Comparison of ENCODE assay signal across 9 cellular contexts in the genomic region with DNA sequence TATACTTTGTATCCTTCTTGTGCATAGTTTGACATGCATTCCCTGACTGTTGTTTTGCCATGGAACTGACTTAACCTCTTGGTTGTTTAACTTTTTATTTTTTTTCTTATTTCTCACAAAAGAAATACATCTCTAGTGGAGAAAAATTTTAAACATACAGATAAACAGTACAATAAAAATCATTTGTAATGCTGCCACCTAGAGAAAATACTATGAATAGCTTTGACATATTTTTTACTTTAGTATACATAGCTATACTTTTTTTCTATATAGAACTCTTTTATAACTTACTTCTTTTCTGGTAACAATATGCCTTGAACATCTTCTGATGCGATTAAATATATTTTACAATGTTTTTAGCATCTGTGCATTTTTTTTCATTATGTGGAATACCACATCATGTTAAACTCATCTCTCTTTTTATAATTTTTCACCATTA.
A peak's percentile ranks its signal among the peaks of the same experiment; 100 is the strongest.
DNase-seq lines count a peak whose midpoint lies in the region; ATAC-seq and TF ChIP-seq lines count a peak whose summit lies in the region.
"Had no signal": no experiment of that assay in that cellular context is flagged by ENCODE, and none has a peak within 500 bp of the region (broad histone marks: within the 10 kb centered on the region; RNA-seq: fewer than 3 reads in every experiment).

No MANE protein-coding gene starts in this region.

- H3K27ac ChIP-seq in cingulate gyrus (ENCODE audit: low read depth, low read length): peak overlapping the region; percentile 66

- peak; percentile 71 for TF ChIP-seq CTCF in neural crest cell (conservative IDR thresholded peaks at IDR 0.05)

- H3K9me3 Mint-ChIP-seq in neural crest cell: no peaks in the 10 kb centered on the region
- H3K9me3 Mint-ChIP-seq in stimulated activated naive B cell treated with anti-CD40 and anti-IgM and Interleukin-4, amounts not matched to agents 10 μg/mL and 1 μg/mL and 100 μg/mL, for 72 hours: peaks cover 1 to 6% of the 10 kb centered on the region in 2 donors

- H3K27ac Mint-ChIP-seq in neural crest cell (ENCODE audit: unreplicated experiment): no peak overlapping the region
- H3K27ac Mint-ChIP-seq in stimulated activated naive B cell treated with anti-CD40 and anti-IgM and Interleukin-4, amounts not matched to agents 10 μg/mL and 1 μg/mL and 100 μg/mL, for 72 hours: no peak overlapping the region

- H3K27me3 Mint-ChIP-seq in neural crest cell (ENCODE audit: low read depth): no peaks in the 10 kb centered on the region
- H3K27me3 Mint-ChIP-seq in stimulated activated naive B cell treated with anti-CD40 and anti-IgM and Interleukin-4, amounts not matched to agents 10 μg/mL and 1 μg/mL and 100 μg/mL, for 72 hours: peaks cover 7 to 24% of the 10 kb centered on the region in 2 donors

- peaks cover 26% of the 10 kb centered on the region for H3K4me1 Mint-ChIP-seq in neural crest cell
- H3K4me1 Mint-ChIP-seq in stimulated activated naive B cell treated with anti-CD40 and anti-IgM and Interleukin-4, amounts not matched to agents 10 μg/mL and 1 μg/mL and 100 μg/mL, for 72 hours: no peaks in the 10 kb centered on the region

- no peaks in the 10 kb centered on the region for H3K36me3 Mint-ChIP-seq in neural crest cell (ENCODE audit: low read depth)
- no peaks in the 10 kb centered on the region for H3K36me3 Mint-ChIP-seq in stimulated activated naive B cell treated with anti-CD40 and anti-IgM and Interleukin-4, amounts not matched to agents 10 μg/mL and 1 μg/mL and 100 μg/mL, for 72 hours

- DNase-seq in DMS114 treated with DMSO at 0.1 percent for 48 hours (lab: John Stamatoyannopoulos, UW; ENCODE audit: unreplicated experiment) (peak; percentile 17), NCI-H1694 (lab: John Stamatoyannopoulos, UW) (peak; percentile 23), neural crest cell (ENCODE audit: low read depth, low spot score) (no peak), MV-4-11 (lab: John Stamatoyannopoulos, UW) (no peak)
- no peak for DNase-seq in stimulated activated naive B cell treated with anti-CD40 and anti-IgM and Interleukin-4, amounts not matched to agents 10 μg/mL and 1 μg/mL and 100 μg/mL, for 72 hours
- DNase-seq: left ventricle myocardium superior had no signal

- H3K4me3 Mint-ChIP-seq in neural crest cell: no peak overlapping the region
- H3K4me3 Mint-ChIP-seq in stimulated activated naive B cell treated with anti-CD40 and anti-IgM and Interleukin-4, amounts not matched to agents 10 μg/mL and 1 μg/mL and 100 μg/mL, for 72 hours: no peak overlapping the region

- ATAC-seq in GM21723 (IDR thresholded peaks at IDR 0.05; ENCODE audit: unreplicated experiment) (no peak), HG03432 (IDR thresholded peaks at IDR 0.05; ENCODE audit: unreplicated experiment) (no peak)
- ATAC-seq in stimulated activated naive B cell treated with anti-CD40 and anti-IgM and Interleukin-4, amounts not matched to agents 10 μg/mL and 1 μg/mL and 100 μg/mL, for 72 hours (replicated peaks): no peak
- ATAC-seq: left ventricle myocardium superior had no signal

Comparison
In these comparisons a context has a peak if more than half of its experiments do, and no peak if none do; other contexts are left out.
1. DNase-seq: peak in DMS114 treated with DMSO at 0.1 percent for 48 hours (single experiment) and NCI-H1694 (single experiment); none in neural crest cell (single experiment), stimulated activated naive B cell treated with anti-CD40 and anti-IgM and Interleukin-4, amounts not matched to agents 10 μg/mL and 1 μg/mL and 100 μg/mL, for 72 hours (single experiment) and MV-4-11 (single experiment).